Comparison of ENCODE assay signal across 8 cellular contexts in genomic region chr4:173333658-173334084, GRCh38. TPM values are rescaled to one million over a fixed set of nuclear protein-coding genes. Genes with fewer than 3 reads are reported as not detected.
DNase-seq lines count a peak whose midpoint lies in the region; TF ChIP-seq lines count a peak whose summit lies in the region.

No MANE protein-coding gene starts in this region.

- peak overlapping the region; percentile 84 for H3K4me2 ChIP-seq in Loucy (ENCODE audit: low read depth, low read length, poor library complexity, severe bottlenecking)

- TF ChIP-seq EP300 in transverse colon (IDR thresholded peaks at IDR 0.05; ENCODE audit: low read depth) = no peak

- H3F3A ChIP-seq in Loucy (ENCODE audit: low read depth) = no peaks in the 10 kb centered on the region

- peaks cover 50% of the 10 kb centered on the region for H4K20me1 ChIP-seq in Loucy (ENCODE audit: insufficient read depth, low read length, poor library complexity, severe bottlenecking)

- H3K9me2 ChIP-seq in Loucy (replicated peaks; ENCODE audit: low read depth, low read length) = no peaks in the 10 kb centered on the region

- no peaks in the 10 kb centered on the region for H3K27me3 Mint-ChIP-seq in activated T-helper 2 cell treated with anti-CD3 and anti-CD28 coated beads, Interferon-gamma antibody, Interleukin-2, Interleukin-4, amounts not matched to agents 10 μg/mL and 5 μg/mL and 100 μg/mL, durations not matched to agents 14 hours and 24 hours and 36 hours (ENCODE audit: low read depth)

- H3K36me3 Mint-ChIP-seq in activated T-helper 2 cell treated with anti-CD3 and anti-CD28 coated beads, Interferon-gamma antibody, Interleukin-2, Interleukin-4, amounts not matched to agents 10 μg/mL and 5 μg/mL and 100 μg/mL, durations not matched to agents 14 hours and 24 hours and 36 hours (ENCODE audit: low read depth) = peaks cover 49% of the 10 kb centered on the region

- no peak for TF ChIP-seq POLR2A in transverse colon (IDR thresholded peaks at IDR 0.05)

- peaks cover 46% of the 10 kb centered on the region for H3K4me1 Mint-ChIP-seq in activated T-helper 2 cell treated with anti-CD3 and anti-CD28 coated beads, Interferon-gamma antibody, Interleukin-2, Interleukin-4, amounts not matched to agents 10 μg/mL and 5 μg/mL and 100 μg/mL, durations not matched to agents 14 hours and 24 hours and 36 hours (ENCODE audit: low read depth)

- H3K9me3 ChIP-seq in Loucy (ENCODE audit: insufficient read depth, low read depth, low read length) (no peaks in the 10 kb centered on the region), neuron (ENCODE audit: low read length) (no peaks in the 10 kb centered on the region), transverse colon (no peaks in the 10 kb centered on the region)

- H3K27ac ChIP-seq in transverse colon = peak overlapping the region; percentile 97 to 99 (median 98)

- intact Hi-C loops in activated T-helper 2 cell treated with anti-CD3 and anti-CD28 coated beads, Interferon-gamma antibody, Interleukin-2, Interleukin-4, amounts not matched to agents 10 μg/mL and 5 μg/mL and 100 μg/mL, durations not matched to agents 14 hours and 24 hours and 36 hours (cut with micrococcal nuclease) = loop anchor here (1.0 to 10.0 kb wide), 6 partner anchors 15 to 951 kb away; partner anchors contain the start of genes CEP44, FBXO8, GALNT7 and SAP30
- intact Hi-C loops in transverse colon (cut with DNase I; ENCODE audit: low total_unique reads) = loop anchor here (5.0 kb wide), 2 partner anchors 39 to 84 kb away; partner anchors contain the start of gene SAP30

- no peak for DNase-seq in AG09309 (ENCODE audit: low read depth)
- peak; percentile 8 for DNase-seq in GM19238 (ENCODE audit: insufficient read length, low spot score)
- no peak for DNase-seq in activated T-helper 2 cell treated with anti-CD3 and anti-CD28 coated beads, Interferon-gamma antibody, Interleukin-2, Interleukin-4, amounts not matched to agents 10 μg/mL and 5 μg/mL and 100 μg/mL, durations not matched to agents 14 hours and 24 hours and 36 hours (ENCODE audit: low spot score)
- peak in 1 of 2 donors; percentile 67 for DNase-seq in foreskin fibroblast
- DNase-seq in transverse colon = peak; percentile 58
- no peak for DNase-seq in OCI-M2 (lab: John Stamatoyannopoulos, UW; ENCODE audit: unreplicated experiment)

- WGBS in transverse colon (ENCODE audit: low coverage in 1 of 2), 2 donors = 0% methylated on average over 19 of the region's 53 CpGs; no CpG with 5 or more reads in 1 of the 2 donors

- H3K79me2 ChIP-seq in Loucy (ENCODE audit: insufficient read depth, low read length) = peaks cover 92% of the 10 kb centered on the region

- peak overlapping the region; percentile 99 for H3K27ac Mint-ChIP-seq in activated T-helper 2 cell treated with anti-CD3 and anti-CD28 coated beads, Interferon-gamma antibody, Interleukin-2, Interleukin-4, amounts not matched to agents 10 μg/mL and 5 μg/mL and 100 μg/mL, durations not matched to agents 14 hours and 24 hours and 36 hours

- no peaks in the 10 kb centered on the region for H3K9me3 Mint-ChIP-seq in activated T-helper 2 cell treated with anti-CD3 and anti-CD28 coated beads, Interferon-gamma antibody, Interleukin-2, Interleukin-4, amounts not matched to agents 10 μg/mL and 5 μg/mL and 100 μg/mL, durations not matched to agents 14 hours and 24 hours and 36 hours

- no peak for TF ChIP-seq CTCF in AG09309 (IDR thresholded peaks at IDR 0.05; ENCODE audit: control insufficient read depth, insufficient read depth, low read depth, low read length, missing control alignments)
- TF ChIP-seq CTCF in Loucy (conservative IDR thresholded peaks at IDR 0.05; ENCODE audit: low read length) = no peak
- no peak for TF ChIP-seq CTCF in foreskin fibroblast (IDR thresholded peaks at IDR 0.05; ENCODE audit: low read depth, low read length)
- no peak for TF ChIP-seq CTCF in transverse colon (IDR thresholded peaks at IDR 0.05)

- H3K4me1 ChIP-seq in Loucy (ENCODE audit: insufficient read depth, low read length, poor library complexity, severe bottlenecking) (peaks cover 60% of the 10 kb centered on the region), neuron (ENCODE audit: insufficient read depth, low read length) (peaks cover 33% of the 10 kb centered on the region), transverse colon (peaks cover 3 to 32% (median 19%) of the 10 kb centered on the region in 4 donors)

- peak overlapping the region; percentile 100 for H3K9ac ChIP-seq in Loucy (ENCODE audit: low read depth, low read length, poor library complexity, severe bottlenecking)

- H3K27me3 ChIP-seq in Loucy (ENCODE audit: insufficient read depth, low read length, poor library complexity, severe bottlenecking) = peaks cover 12% of the 10 kb centered on the region
- H3K27me3 ChIP-seq in neuron (ENCODE audit: insufficient read depth, low read length) = no peaks in the 10 kb centered on the region
- no peaks in the 10 kb centered on the region for H3K27me3 ChIP-seq in transverse colon

- peaks cover 45% of the 10 kb centered on the region for H3K36me3 ChIP-seq in Loucy (ENCODE audit: insufficient read depth, low read length)
- peaks cover 45% of the 10 kb centered on the region for H3K36me3 ChIP-seq in neuron (ENCODE audit: insufficient read depth, low read length)
- peaks cover 0 to 10% (median 4%) of the 10 kb centered on the region in 4 donors for H3K36me3 ChIP-seq in transverse colon

- in situ Hi-C loops in transverse colon (cut with MboI; ENCODE audit: low pct_ligation_motif_present in 1 of 4, low pct_unique_long_range_greater_than_20kb in 1 of 4, low sequenced_read_pairs in 3 of 4) = no loop called here

- H2AFZ ChIP-seq in Loucy (ENCODE audit: low read length) (peak overlapping the region; percentile 57; the same call in 1 of the 2 replicates), neuron (ENCODE audit: low read depth, low read length) (no peak overlapping the region)

- H3K4me3 ChIP-seq in AG09309 (ENCODE audit: control insufficient read depth, low read depth, low read length) (peak overlapping the region; percentile 93), Loucy (ENCODE audit: low read length, poor library complexity, severe bottlenecking) (peak overlapping the region; percentile 99), foreskin fibroblast (ENCODE audit: low read depth in 1 of 2, low read length in 2 of 2) (peak overlapping the region; percentile 88 to 98), neuron (ENCODE audit: low read length) (peak overlapping the region; percentile 89), transverse colon (peak overlapping the region; percentile 62 to 97 (median 86))

- peak overlapping the region; percentile 97 for H3K4me3 Mint-ChIP-seq in activated T-helper 2 cell treated with anti-CD3 and anti-CD28 coated beads, Interferon-gamma antibody, Interleukin-2, Interleukin-4, amounts not matched to agents 10 μg/mL and 5 μg/mL and 100 μg/mL, durations not matched to agents 14 hours and 24 hours and 36 hours (ENCODE audit: low read depth)

RNA-seq across cellular contexts. Expression of gene HMGB2, which starts 0.5 kb away (rescaled TPM):
- 380 and 393 TPM in 2 replicates for total RNA-seq in activated T-helper 2 cell treated with anti-CD3 and anti-CD28 coated beads, Interferon-gamma antibody, Interleukin-2, Interleukin-4, amounts not matched to agents 10 μg/mL and 5 μg/mL and 100 μg/mL, durations not matched to agents 14 hours and 24 hours and 36 hours
- 10 to 100 TPM in 3 of 4 donors, 1 to 10 TPM in 1; 9.4 to 34.9 (median 29.1) TPM for total RNA-seq in transverse colon

RNA-seq across cellular contexts. Expression of gene SAP30, which starts 37.1 kb away (rescaled TPM):
- total RNA-seq in activated T-helper 2 cell treated with anti-CD3 and anti-CD28 coated beads, Interferon-gamma antibody, Interleukin-2, Interleukin-4, amounts not matched to agents 10 μg/mL and 5 μg/mL and 100 μg/mL, durations not matched to agents 14 hours and 24 hours and 36 hours = 37.4 and 38.3 TPM in 2 replicates
- 10 to 100 TPM in 3 of 4 donors, 1 to 10 TPM in 1; 3.8 to 15.3 (median 14.7) TPM for total RNA-seq in transverse colon

Comparison
In these comparisons a context has a peak if more than half of its experiments do, and no peak if none do; other contexts are left out.
1. DNase-seq: peak in GM19238 (single experiment) and transverse colon (single experiment); none in AG09309 (single experiment), activated T-helper 2 cell treated with anti-CD3 and anti-CD28 coated beads, Interferon-gamma antibody, Interleukin-2, Interleukin-4, amounts not matched to agents 10 μg/mL and 5 μg/mL and 100 μg/mL, durations not matched to agents 14 hours and 24 hours and 36 hours (single experiment) and OCI-M2 (single experiment).
2. RNA of gene HMGB2, which starts 0.5 kb away (total RNA-seq): 380 to 393 TPM in activated T-helper 2 cell treated with anti-CD3 and anti-CD28 coated beads, Interferon-gamma antibody, Interleukin-2, Interleukin-4, amounts not matched to agents 10 μg/mL and 5 μg/mL and 100 μg/mL, durations not matched to agents 14 hours and 24 hours and 36 hours; 9.4 to 34.9 TPM in transverse colon; every median in the first group is over 10 times any median in the second.
3. Peak in every context shown above with its lines, with median percentiles within 50 percentile points of each other: H3K4me3 ChIP-seq.